Comparison of ENCODE assay signal across 13 cellular contexts in the genomic region with DNA sequence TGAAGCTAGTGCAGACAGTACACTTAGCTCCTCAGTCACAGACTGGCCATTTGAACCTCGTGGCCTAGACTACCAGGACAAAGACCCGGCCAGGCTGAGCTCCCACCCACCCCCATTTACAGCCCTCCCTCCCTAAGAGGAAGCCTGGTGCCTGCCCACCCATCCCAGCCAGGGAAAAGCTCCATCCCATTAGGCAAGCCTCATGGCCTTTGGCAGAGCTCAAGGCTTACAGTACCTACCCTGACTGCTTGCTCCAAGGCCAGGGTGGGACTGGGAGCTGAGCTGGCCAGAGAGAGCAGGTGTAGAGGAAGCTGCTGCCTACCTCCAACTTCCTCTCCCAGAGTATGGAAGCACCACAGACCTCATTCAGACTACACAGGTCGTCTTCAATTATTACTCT. TPM values are rescaled to one million over a fixed set of nuclear protein-coding genes. Genes with fewer than 3 reads are reported as not detected.
A peak's percentile ranks its signal among the peaks of the same experiment; 100 is the strongest.
DNase-seq lines count a peak whose midpoint lies in the region; ATAC-seq lines count a peak whose summit lies in the region.
"Had no signal": no experiment of that assay in that cellular context is flagged by ENCODE, and none has a peak within 500 bp of the region (broad histone marks: within the 10 kb centered on the region; RNA-seq: fewer than 3 reads in every experiment).

No MANE protein-coding gene starts in this region.

- ATAC-seq in stimulated activated naive B cell treated with anti-CD40 and anti-IgM and Interleukin-4, amounts not matched to agents 10 μg/mL and 1 μg/mL and 100 μg/mL, for 72 hours (replicated peaks) = no peak
- ATAC-seq in GM18519 (IDR thresholded peaks at IDR 0.05; ENCODE audit: low FRiP score, unreplicated experiment) = no peak
- ATAC-seq: HCT116 had no signal

- H3K27me3 Mint-ChIP-seq in activated T-helper 1 cell treated with anti-CD3 and anti-CD28 coated beads, Interleukin-12 subunit alpha, Interleukin-12 subunit beta, Interleukin-2, Interleukin-4 antibody, amounts not matched to agents 30 ng/mL and 10 ng/mL and 1 ng/mL, durations not matched to agents 14 hours and 24 hours and 36 hours (ENCODE audit: insufficient read depth) = no peaks in the 10 kb centered on the region
- H3K27me3 Mint-ChIP-seq in stimulated activated naive B cell treated with anti-CD40 and anti-IgM and Interleukin-4, amounts not matched to agents 10 μg/mL and 1 μg/mL and 100 μg/mL, for 72 hours = no peaks in the 10 kb centered on the region

- peaks cover 79% of the 10 kb centered on the region for H3K4me1 Mint-ChIP-seq in activated T-helper 1 cell treated with anti-CD3 and anti-CD28 coated beads, Interleukin-12 subunit alpha, Interleukin-12 subunit beta, Interleukin-2, Interleukin-4 antibody, amounts not matched to agents 30 ng/mL and 10 ng/mL and 1 ng/mL, durations not matched to agents 14 hours and 24 hours and 36 hours (ENCODE audit: low read depth)
- peaks cover 36 to 62% of the 10 kb centered on the region in 2 donors for H3K4me1 Mint-ChIP-seq in stimulated activated naive B cell treated with anti-CD40 and anti-IgM and Interleukin-4, amounts not matched to agents 10 μg/mL and 1 μg/mL and 100 μg/mL, for 72 hours

- peak; percentile 68 for DNase-seq in NCI-H82 (lab: John Stamatoyannopoulos, UW)
- no peak for DNase-seq in NCI-H82 treated with DMSO at 0.1 percent for 48 hours (lab: John Stamatoyannopoulos, UW; ENCODE audit: unreplicated experiment)
- DNase-seq in activated T-helper 1 cell treated with anti-CD3 and anti-CD28 coated beads, Interleukin-12 subunit alpha, Interleukin-12 subunit beta, Interleukin-2, Interleukin-4 antibody, amounts not matched to agents 30 ng/mL and 10 ng/mL and 1 ng/mL, durations not matched to agents 14 hours and 24 hours and 36 hours (ENCODE audit: low spot score) = no peak
- DNase-seq in stimulated activated naive B cell treated with anti-CD40 and anti-IgM and Interleukin-4, amounts not matched to agents 10 μg/mL and 1 μg/mL and 100 μg/mL, for 72 hours = no peak
- no peak for DNase-seq in SIG-M5 treated with dmso at 0.1 percent for 504 hours (lab: John Stamatoyannopoulos, UW; ENCODE audit: unreplicated experiment)
- DNase-seq in posterior vena cava (ENCODE audit: low spot score) = no peak
- DNase-seq: cerebellar nuclear complex, GDM1, hypothalamus, NCI-H1417 had no signal

- peak overlapping the region; percentile 13 for H3K27ac ChIP-seq in layer of hippocampus (ENCODE audit: low read depth, low read length)

- intact Hi-C loops in activated T-helper 1 cell treated with anti-CD3 and anti-CD28 coated beads, Interleukin-12 subunit alpha, Interleukin-12 subunit beta, Interleukin-2, Interleukin-4 antibody, amounts not matched to agents 30 ng/mL and 10 ng/mL and 1 ng/mL, durations not matched to agents 14 hours and 24 hours and 36 hours (cut with micrococcal nuclease) = no loop called here
- intact Hi-C loops in posterior vena cava (cut with DNase I) = no loop called here

- peak overlapping the region; percentile 85 for H3K27ac Mint-ChIP-seq in activated T-helper 1 cell treated with anti-CD3 and anti-CD28 coated beads, Interleukin-12 subunit alpha, Interleukin-12 subunit beta, Interleukin-2, Interleukin-4 antibody, amounts not matched to agents 30 ng/mL and 10 ng/mL and 1 ng/mL, durations not matched to agents 14 hours and 24 hours and 36 hours
- H3K27ac Mint-ChIP-seq in stimulated activated naive B cell treated with anti-CD40 and anti-IgM and Interleukin-4, amounts not matched to agents 10 μg/mL and 1 μg/mL and 100 μg/mL, for 72 hours = peak overlapping the region; percentile 89

- H3K4me3 Mint-ChIP-seq in activated T-helper 1 cell treated with anti-CD3 and anti-CD28 coated beads, Interleukin-12 subunit alpha, Interleukin-12 subunit beta, Interleukin-2, Interleukin-4 antibody, amounts not matched to agents 30 ng/mL and 10 ng/mL and 1 ng/mL, durations not matched to agents 14 hours and 24 hours and 36 hours = no peak overlapping the region
- H3K4me3 Mint-ChIP-seq in stimulated activated naive B cell treated with anti-CD40 and anti-IgM and Interleukin-4, amounts not matched to agents 10 μg/mL and 1 μg/mL and 100 μg/mL, for 72 hours = no peak overlapping the region

- H3K9me3 Mint-ChIP-seq in activated T-helper 1 cell treated with anti-CD3 and anti-CD28 coated beads, Interleukin-12 subunit alpha, Interleukin-12 subunit beta, Interleukin-2, Interleukin-4 antibody, amounts not matched to agents 30 ng/mL and 10 ng/mL and 1 ng/mL, durations not matched to agents 14 hours and 24 hours and 36 hours = no peaks in the 10 kb centered on the region
- no peaks in the 10 kb centered on the region for H3K9me3 Mint-ChIP-seq in stimulated activated naive B cell treated with anti-CD40 and anti-IgM and Interleukin-4, amounts not matched to agents 10 μg/mL and 1 μg/mL and 100 μg/mL, for 72 hours

- no peaks in the 10 kb centered on the region for H3K27me3 ChIP-seq in layer of hippocampus (ENCODE audit: control insufficient read depth, insufficient read depth, low read length)

- peaks cover 42% of the 10 kb centered on the region for H3K36me3 Mint-ChIP-seq in activated T-helper 1 cell treated with anti-CD3 and anti-CD28 coated beads, Interleukin-12 subunit alpha, Interleukin-12 subunit beta, Interleukin-2, Interleukin-4 antibody, amounts not matched to agents 30 ng/mL and 10 ng/mL and 1 ng/mL, durations not matched to agents 14 hours and 24 hours and 36 hours (ENCODE audit: low read depth)
- peaks cover 1 to 15% of the 10 kb centered on the region in 2 donors for H3K36me3 Mint-ChIP-seq in stimulated activated naive B cell treated with anti-CD40 and anti-IgM and Interleukin-4, amounts not matched to agents 10 μg/mL and 1 μg/mL and 100 μg/mL, for 72 hours

RNA-seq across cellular contexts. Expression of a gene that starts 7.5 kb away (rescaled TPM):
- 11.1 and 12.3 TPM in 2 replicates for total RNA-seq in activated T-helper 1 cell treated with anti-CD3 and anti-CD28 coated beads, Interleukin-12 subunit alpha, Interleukin-12 subunit beta, Interleukin-2, Interleukin-4 antibody, amounts not matched to agents 30 ng/mL and 10 ng/mL and 1 ng/mL, durations not matched to agents 14 hours and 24 hours and 36 hours
- total RNA-seq in posterior vena cava = 10 to 100 TPM; 12.8 to 18.8 TPM
